ENCODE assay signal across 3 cellular contexts in the genomic region with DNA sequence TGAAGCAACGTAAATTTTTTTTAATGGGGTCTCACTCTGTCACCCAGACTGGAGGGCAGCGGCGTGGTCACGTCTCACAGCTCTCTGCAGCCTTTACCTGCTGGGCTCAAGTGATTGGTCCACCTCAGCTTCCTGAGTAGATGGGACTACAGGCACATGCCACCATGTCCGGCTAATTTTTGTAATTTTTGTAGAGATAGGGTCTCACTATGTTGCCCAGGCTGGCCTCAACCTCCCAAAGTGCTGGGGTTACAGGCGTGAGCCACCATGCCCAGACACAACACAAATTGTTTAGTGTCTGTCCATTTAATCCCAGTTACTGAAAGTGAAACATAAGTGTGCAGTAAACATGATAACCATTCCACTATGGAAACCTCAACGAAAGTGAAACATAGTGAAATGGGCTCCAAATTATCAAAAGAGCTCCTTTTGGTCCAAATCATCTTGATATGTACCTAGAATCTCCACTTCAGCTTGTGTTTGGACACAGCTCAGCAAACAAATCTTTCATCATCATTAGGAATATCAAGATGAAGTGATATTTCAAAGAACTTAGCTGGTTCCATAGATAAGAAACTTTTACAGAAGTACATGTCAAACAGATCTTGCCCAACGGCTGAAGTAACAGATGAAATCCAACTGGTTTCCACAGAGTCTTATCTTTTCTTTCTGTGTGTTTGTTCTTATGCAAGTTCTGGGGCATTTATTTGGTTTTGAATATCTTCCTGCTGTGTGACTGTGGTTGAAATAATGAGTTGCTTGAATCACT.
TF ChIP-seq lines count a peak whose summit lies in the region.

No MANE protein-coding gene starts in this region.

TF ChIP-seq in SK-N-SH, 30 proteins besides CTCF, POLR2A, EP300 and RAD21:
- TF ChIP-seq EZH2phosphoT487 (IDR thresholded peaks at IDR 0.05; ENCODE audit: borderline replicate concordance, low read depth) (no peak), CHD2 (IDR thresholded peaks at IDR 0.05; ENCODE audit: low read length, partially characterized antibody) (no peak), FOXM1 (IDR thresholded peaks at IDR 0.05; ENCODE audit: low read depth) (no peak), YY1 (IDR thresholded peaks at IDR 0.05; ENCODE audit: low read depth) (no peak), SIN3A (IDR thresholded peaks at IDR 0.05; ENCODE audit: borderline replicate concordance, low read depth, low read length) (no peak), TEAD4 (IDR thresholded peaks at IDR 0.05; ENCODE audit: borderline replicate concordance, insufficient read depth) (no peak), USF1 (IDR thresholded peaks at IDR 0.05; ENCODE audit: borderline replicate concordance, low read depth) (no peak)
- TF ChIP-seq, protein P1, sequence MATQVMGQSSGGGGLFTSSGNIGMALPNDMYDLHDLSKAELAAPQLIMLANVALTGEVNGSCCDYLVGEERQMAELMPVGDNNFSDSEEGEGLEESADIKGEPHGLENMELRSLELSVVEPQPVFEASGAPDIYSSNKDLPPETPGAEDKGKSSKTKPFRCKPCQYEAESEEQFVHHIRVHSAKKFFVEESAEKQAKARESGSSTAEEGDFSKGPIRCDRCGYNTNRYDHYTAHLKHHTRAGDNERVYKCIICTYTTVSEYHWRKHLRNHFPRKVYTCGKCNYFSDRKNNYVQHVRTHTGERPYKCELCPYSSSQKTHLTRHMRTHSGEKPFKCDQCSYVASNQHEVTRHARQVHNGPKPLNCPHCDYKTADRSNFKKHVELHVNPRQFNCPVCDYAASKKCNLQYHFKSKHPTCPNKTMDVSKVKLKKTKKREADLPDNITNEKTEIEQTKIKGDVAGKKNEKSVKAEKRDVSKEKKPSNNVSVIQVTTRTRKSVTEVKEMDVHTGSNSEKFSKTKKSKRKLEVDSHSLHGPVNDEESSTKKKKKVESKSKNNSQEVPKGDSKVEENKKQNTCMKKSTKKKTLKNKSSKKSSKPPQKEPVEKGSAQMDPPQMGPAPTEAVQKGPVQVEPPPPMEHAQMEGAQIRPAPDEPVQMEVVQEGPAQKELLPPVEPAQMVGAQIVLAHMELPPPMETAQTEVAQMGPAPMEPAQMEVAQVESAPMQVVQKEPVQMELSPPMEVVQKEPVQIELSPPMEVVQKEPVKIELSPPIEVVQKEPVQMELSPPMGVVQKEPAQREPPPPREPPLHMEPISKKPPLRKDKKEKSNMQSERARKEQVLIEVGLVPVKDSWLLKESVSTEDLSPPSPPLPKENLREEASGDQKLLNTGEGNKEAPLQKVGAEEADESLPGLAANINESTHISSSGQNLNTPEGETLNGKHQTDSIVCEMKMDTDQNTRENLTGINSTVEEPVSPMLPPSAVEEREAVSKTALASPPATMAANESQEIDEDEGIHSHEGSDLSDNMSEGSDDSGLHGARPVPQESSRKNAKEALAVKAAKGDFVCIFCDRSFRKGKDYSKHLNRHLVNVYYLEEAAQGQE (IDR thresholded peaks at IDR 0.05; ENCODE audit: low read depth, low read length): no peak

TF ChIP-seq in SK-N-SH treated with all-trans-retinoic acid at 6 μM for 48 hours, 23 proteins besides CTCF, POLR2A, EP300 and RAD21:
- no peak for TF ChIP-seq ZNF8 (CRISPR knock-in tag; IDR thresholded peaks at IDR 0.05)
- no peak for TF ChIP-seq ZNF70 (CRISPR knock-in tag; IDR thresholded peaks at IDR 0.05)
- TF ChIP-seq TCF4 (CRISPR knock-in tag; IDR thresholded peaks at IDR 0.05; ENCODE audit: borderline replicate concordance): no peak
- TF ChIP-seq ISL1 (CRISPR knock-in tag; IDR thresholded peaks at IDR 0.05): no peak
- no peak for TF ChIP-seq ZNF565 (CRISPR knock-in tag; conservative IDR thresholded peaks at IDR 0.05; ENCODE audit: low read depth)
- no peak for TF ChIP-seq TSHZ2 (CRISPR knock-in tag; IDR thresholded peaks at IDR 0.05)
- no peak for TF ChIP-seq TOX (CRISPR knock-in tag; IDR thresholded peaks at IDR 0.05; ENCODE audit: borderline replicate concordance)
- no peak for TF ChIP-seq OSR1 (CRISPR knock-in tag; IDR thresholded peaks at IDR 0.05)
- no peak for TF ChIP-seq ARNTL (CRISPR knock-in tag; IDR thresholded peaks at IDR 0.05; ENCODE audit: borderline replicate concordance, low read depth)
- TF ChIP-seq ZFP30 (CRISPR knock-in tag; IDR thresholded peaks at IDR 0.05): no peak

TF ChIP-seq in HepG2, 621 proteins besides CTCF, POLR2A, EP300 and RAD21:
- TF ChIP-seq ZNF790 (CRISPR knock-in tag; IDR thresholded peaks at IDR 0.05; ENCODE audit: borderline replicate concordance) (no peak), BCL6 (CRISPR knock-in tag; IDR thresholded peaks at IDR 0.05) (peak; percentile 32; the same call in 1 of the 2 replicates), GATAD2A (CRISPR knock-in tag; IDR thresholded peaks at IDR 0.05) (peak; percentile 75), FOXA1 (IDR thresholded peaks at IDR 0.05) (no peak), FOXA1 (CRISPR knock-in tag; IDR thresholded peaks at IDR 0.05) (peak; percentile 43), CEBPG (CRISPR knock-in tag; IDR thresholded peaks at IDR 0.05) (peak; percentile 60), NCOA2 (CRISPR knock-in tag; IDR thresholded peaks at IDR 0.05) (peak; percentile 81), CEBPB (IDR thresholded peaks at IDR 0.05; ENCODE audit: borderline replicate concordance, low read depth, low read length) (peak; percentile 75), TCF7L2 (IDR thresholded peaks at IDR 0.05; ENCODE audit: low read depth, low read length) (peak; percentile 75; the same call in 1 of the 2 replicates), RERE (CRISPR knock-in tag; IDR thresholded peaks at IDR 0.05; ENCODE audit: low read depth) (peak; percentile 49; the same call in 1 of the 2 replicates), SOX6 (IDR thresholded peaks at IDR 0.05) (no peak), SOX6 (CRISPR knock-in tag; IDR thresholded peaks at IDR 0.05) (peak; percentile 30; the same call in 1 of the 2 replicates), SOX13 (IDR thresholded peaks at IDR 0.05) (no peak), SOX13 (CRISPR knock-in tag; conservative IDR thresholded peaks at IDR 0.05 in 1 of 2, IDR thresholded peaks at IDR 0.05 in 1 of 2) (peak in 1 of 2 experiments; percentile 21; a peak in 1 of 4 replicates), CEBPZ (IDR thresholded peaks at IDR 0.05; ENCODE audit: low read length) (no peak), HNF4A (CRISPR knock-in tag; IDR thresholded peaks at IDR 0.05) (0 out of 2 replicates have a peak, but pooled peaks have one; percentile 7), ZNF121 (CRISPR knock-in tag; IDR thresholded peaks at IDR 0.05) (peak; percentile 89), MAFK (conservative IDR thresholded peaks at IDR 0.05 in 1 of 2, IDR thresholded peaks at IDR 0.05 in 1 of 2; ENCODE audit: low read length in 2 of 2) (no peak), FOXA3 (CRISPR knock-in tag; IDR thresholded peaks at IDR 0.05) (peak; percentile 25; the same call in 1 of the 2 replicates), ARID5B (CRISPR knock-in tag; IDR thresholded peaks at IDR 0.05) (0 out of 2 replicates have a peak, but pooled peaks have one; percentile 11), CREM (IDR thresholded peaks at IDR 0.05) (peak; percentile 54; the same call in 1 of the 2 replicates), CREM (CRISPR knock-in tag; IDR thresholded peaks at IDR 0.05) (no peak), ZMYM3 (CRISPR knock-in tag; IDR thresholded peaks at IDR 0.05) (0 out of 2 replicates have a peak, but pooled peaks have one; percentile 30), ATF3 (CRISPR knock-in tag; IDR thresholded peaks at IDR 0.05) (no peak), ISL2 (CRISPR knock-in tag; IDR thresholded peaks at IDR 0.05) (peak; percentile 61; the same call in 1 of the 2 replicates), ZNF34 (CRISPR knock-in tag; IDR thresholded peaks at IDR 0.05; ENCODE audit: borderline replicate concordance) (no peak), NR2C2 (CRISPR knock-in tag; IDR thresholded peaks at IDR 0.05; ENCODE audit: borderline replicate concordance) (0 out of 2 replicates have a peak, but pooled peaks have one; percentile 29), TCF7 (IDR thresholded peaks at IDR 0.05; ENCODE audit: low read depth) (peak; percentile 64; the same call in 1 of the 2 replicates)
- TF ChIP-seq, protein P2, sequence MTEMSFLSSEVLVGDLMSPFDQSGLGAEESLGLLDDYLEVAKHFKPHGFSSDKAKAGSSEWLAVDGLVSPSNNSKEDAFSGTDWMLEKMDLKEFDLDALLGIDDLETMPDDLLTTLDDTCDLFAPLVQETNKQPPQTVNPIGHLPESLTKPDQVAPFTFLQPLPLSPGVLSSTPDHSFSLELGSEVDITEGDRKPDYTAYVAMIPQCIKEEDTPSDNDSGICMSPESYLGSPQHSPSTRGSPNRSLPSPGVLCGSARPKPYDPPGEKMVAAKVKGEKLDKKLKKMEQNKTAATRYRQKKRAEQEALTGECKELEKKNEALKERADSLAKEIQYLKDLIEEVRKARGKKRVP (CRISPR knock-in tag; IDR thresholded peaks at IDR 0.05): 0 out of 4 replicates have a peak, but pooled peaks of 1 of the 2 experiments have one; percentile 30
